Comparison of ENCODE assay signal across 15 cellular contexts in the genomic region with DNA sequence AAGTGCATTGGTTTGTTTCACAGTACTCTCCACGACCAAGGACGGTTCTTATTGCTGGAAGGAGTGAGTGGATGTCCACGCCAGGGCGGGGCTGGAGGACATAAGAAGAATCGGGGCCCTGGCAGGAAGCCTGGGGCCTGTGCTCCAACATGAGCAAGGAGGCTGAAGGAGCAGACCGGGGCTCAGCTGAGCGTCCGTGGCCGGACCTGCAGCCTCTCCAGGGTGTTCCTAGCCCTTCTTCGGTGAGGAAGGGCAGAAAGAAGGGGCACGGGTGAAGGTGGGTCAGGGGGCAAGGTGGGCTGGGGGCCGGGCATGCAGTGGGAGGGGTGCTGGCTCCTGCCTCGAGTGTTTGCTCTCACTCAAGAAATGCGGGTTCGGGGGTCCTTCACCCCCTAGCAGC. TPM values are rescaled to one million over a fixed set of nuclear protein-coding genes. Genes with fewer than 3 reads are reported as not detected.
A peak's percentile ranks its signal among the peaks of the same experiment; 100 is the strongest.
DNase-seq lines count a peak whose midpoint lies in the region; ATAC-seq and TF ChIP-seq lines count a peak whose summit lies in the region.
"Had no signal": no experiment of that assay in that cellular context is flagged by ENCODE, and none has a peak within 500 bp of the region (broad histone marks: within the 10 kb centered on the region; RNA-seq: fewer than 3 reads in every experiment).

No MANE protein-coding gene starts in this region.

- DNase-seq in T-helper 1 cell (no peak), T-helper 17 cell (peak in 1 of 3 donors; percentile 7), heart left ventricle (peak in 4 of 5 donors; percentile 37 to 78 (median 64)), spleen (peak; percentile 77), inferior parietal cortex (ENCODE audit: extremely low spot score) (no peak)
- DNase-seq: Caco-2, NCI-H1436, NCI-H524 treated with DMSO at 0.1 percent for 48 hours, small intestine had no signal

- H3K36me3 ChIP-seq in heart left ventricle (peaks cover 0 to 53% (median 41%) of the 10 kb centered on the region in 9 donors), spleen (peaks cover 0 to 58% (median 34%) of the 10 kb centered on the region in 6 donors)

- H3K4me1 Mint-ChIP-seq in T-helper 1 cell treated with Interleukin-12 subunit alpha and Interleukin-12 subunit beta and Interleukin-4 antibody, amounts not matched to agents 30 μg/mL and 1 μg/mL, for 36 hours (ENCODE audit: low read depth): peaks cover 32% of the 10 kb centered on the region
- peaks cover 30% of the 10 kb centered on the region for H3K4me1 Mint-ChIP-seq in T-helper 17 cell
- H3K4me1 Mint-ChIP-seq: endodermal cell had no signal

- peak overlapping the region; percentile 92 for H3K27ac Mint-ChIP-seq in T-helper 1 cell treated with Interleukin-12 subunit alpha and Interleukin-12 subunit beta and Interleukin-4 antibody, amounts not matched to agents 30 μg/mL and 1 μg/mL, for 36 hours
- peak overlapping the region; percentile 99 for H3K27ac Mint-ChIP-seq in T-helper 17 cell
- H3K27ac Mint-ChIP-seq: endodermal cell had no signal

- TF ChIP-seq CTCF in heart left ventricle (IDR thresholded peaks at IDR 0.05) (no peak), spleen (IDR thresholded peaks at IDR 0.05 in 8 of 11, conservative IDR thresholded peaks at IDR 0.05 in 3 of 11) (no peak)

- WGBS in heart left ventricle, 4 donors: 44 to 67% (median 61%) methylated on average over 13 to 15 of the region's 15 CpGs
- 66 to 84% (median 78%) methylated on average over 15 of the region's 15 CpGs for WGBS in spleen, 5 donors

- H3K27me3 Mint-ChIP-seq in T-helper 1 cell treated with Interleukin-12 subunit alpha and Interleukin-12 subunit beta and Interleukin-4 antibody, amounts not matched to agents 30 μg/mL and 1 μg/mL, for 36 hours (ENCODE audit: low read depth): no peaks in the 10 kb centered on the region
- H3K27me3 Mint-ChIP-seq in T-helper 17 cell: no peaks in the 10 kb centered on the region

- peak overlapping the region in 7 of 12 donors; percentile 7 to 97 (median 30) for H3K27ac ChIP-seq in heart left ventricle
- H3K27ac ChIP-seq in spleen: peak overlapping the region in 7 of 8 donors; percentile 87 to 95 (median 91)
- H3K27ac ChIP-seq: 22Rv1 had no signal

- intact Hi-C loops in heart left ventricle (cut with DNase I) (no loop called here), spleen (cut with DNase I; ENCODE audit: low total_unique reads) (no loop called here)

- H3K9me3 ChIP-seq in T-helper 17 cell (ENCODE audit: control insufficient read depth, low read length, poor library complexity, severe bottlenecking): no peaks in the 10 kb centered on the region
- H3K9me3 ChIP-seq in heart left ventricle: no peaks in the 10 kb centered on the region
- H3K9me3 ChIP-seq in spleen: no peaks in the 10 kb centered on the region
- H3K9me3 ChIP-seq: Caco-2 had no signal

- peak overlapping the region; percentile 46 for H3K4me3 Mint-ChIP-seq in T-helper 1 cell treated with Interleukin-12 subunit alpha and Interleukin-12 subunit beta and Interleukin-4 antibody, amounts not matched to agents 30 μg/mL and 1 μg/mL, for 36 hours
- H3K4me3 Mint-ChIP-seq in T-helper 17 cell: no peak overlapping the region
- H3K4me3 Mint-ChIP-seq: endodermal cell had no signal

- H3K4me3 ChIP-seq in heart left ventricle (no peak overlapping the region), spleen (no peak overlapping the region)

- TF ChIP-seq POLR2A in heart left ventricle (IDR thresholded peaks at IDR 0.05) (no peak), spleen (IDR thresholded peaks at IDR 0.05) (no peak)

- ATAC-seq in T-helper 17 cell (no peak), heart left ventricle (no peak), HG02938 (IDR thresholded peaks at IDR 0.05; ENCODE audit: unreplicated experiment) (no peak), GM21390 (IDR thresholded peaks at IDR 0.05; ENCODE audit: unreplicated experiment) (no peak)
- ATAC-seq: HepG2 had no signal

- peaks cover 29% of the 10 kb centered on the region for H3K36me3 Mint-ChIP-seq in T-helper 1 cell treated with Interleukin-12 subunit alpha and Interleukin-12 subunit beta and Interleukin-4 antibody, amounts not matched to agents 30 μg/mL and 1 μg/mL, for 36 hours (ENCODE audit: low read depth)
- peaks cover 4% of the 10 kb centered on the region for H3K36me3 Mint-ChIP-seq in T-helper 17 cell (ENCODE audit: low read depth)

- H3K9me3 Mint-ChIP-seq in T-helper 1 cell treated with Interleukin-12 subunit alpha and Interleukin-12 subunit beta and Interleukin-4 antibody, amounts not matched to agents 30 μg/mL and 1 μg/mL, for 36 hours: no peaks in the 10 kb centered on the region
- H3K9me3 Mint-ChIP-seq: endodermal cell had no signal

- peaks cover 0 to 71% (median 42%) of the 10 kb centered on the region in 12 donors for H3K4me1 ChIP-seq in heart left ventricle
- H3K4me1 ChIP-seq in spleen: peaks cover 29 to 100% (median 69%) of the 10 kb centered on the region in 6 donors
- H3K4me1 ChIP-seq: Caco-2 had no signal

- no peaks in the 10 kb centered on the region for H3K27me3 ChIP-seq in heart left ventricle
- H3K27me3 ChIP-seq in spleen (replicated peaks in 1 of 7): no peaks in the 10 kb centered on the region

RNA-seq across cellular contexts. Expression of a gene that starts 18.1 kb away (rescaled TPM):
- total RNA-seq in T-helper 17 cell: 10 to 100 TPM; 59.5 to 60.4 TPM
- total RNA-seq in heart left ventricle: 10 to 100 TPM; 24.8 to 36.0 (median 33.4) TPM
- 10 to 100 TPM; 13.6 to 37.9 TPM for polyA plus RNA-seq in heart left ventricle
- total RNA-seq in spleen: 10 to 100 TPM; 23.3 to 40.3 (median 32.3) TPM
- 10 to 100 TPM; 17.0 to 26.1 (median 17.4) TPM for polyA plus RNA-seq in spleen

RNA-seq across cellular contexts. Expression of a gene that starts 31.3 kb away (rescaled TPM):
- total RNA-seq in T-helper 17 cell: under 1 TPM in 1 of 2 donors, not detected in 1; 0.17 TPM
- 100 to 1,000 TPM in 6 of 9 donors, 10 to 100 TPM in 3; 78.8 to 293 (median 109) TPM for total RNA-seq in heart left ventricle
- polyA plus RNA-seq in heart left ventricle: 100 to 1,000 TPM in 1 of 2 donors, 10 to 100 TPM in 1; 56.1 to 166 TPM
- 1 to 10 TPM; 2.3 to 3.8 (median 3.1) TPM for total RNA-seq in spleen
- polyA plus RNA-seq in spleen: 1 to 10 TPM; 1.1 to 2.1 (median 1.3) TPM

Comparison
In these comparisons a context has a peak if more than half of its experiments do, and no peak if none do; other contexts are left out.
1. DNase-seq: peak in heart left ventricle (4 of 5) and spleen (single experiment); none in T-helper 1 cell (0 of 5) and inferior parietal cortex (single experiment).
2. RNA of a gene that starts 31.3 kb away (total RNA-seq): 78.8 to 293 TPM in heart left ventricle; 2.3 to 3.8 TPM in spleen and 0.17 TPM in T-helper 17 cell; every median in the first group is over 10 times any median in the second.